In genomic region chr17:39848600-39848999, GRCh38 we compare ENCODE assay signal across 1 cellular context.
TF ChIP-seq lines count a peak whose summit lies in the region.

No MANE protein-coding gene starts in this region.

TF ChIP-seq in HepG2, 621 proteins besides CTCF, POLR2A, EP300 and RAD21:
- TF ChIP-seq SETDB1 (CRISPR knock-in tag; IDR thresholded peaks at IDR 0.05; ENCODE audit: borderline replicate concordance) (no peak), ARHGAP35 (CRISPR knock-in tag; IDR thresholded peaks at IDR 0.05; ENCODE audit: borderline replicate concordance) (no peak), ZNF556 (CRISPR knock-in tag; IDR thresholded peaks at IDR 0.05; ENCODE audit: borderline replicate concordance) (no peak), POLR2AphosphoS5 (IDR thresholded peaks at IDR 0.05; ENCODE audit: low read depth, low read length) (no peak), BRD4 (CRISPR knock-in tag; IDR thresholded peaks at IDR 0.05) (no peak), ZNF276 (CRISPR knock-in tag; IDR thresholded peaks at IDR 0.05; ENCODE audit: low read depth) (no peak), KDM5B (CRISPR knock-in tag; IDR thresholded peaks at IDR 0.05; ENCODE audit: borderline replicate concordance) (no peak), IKZF1 (IDR thresholded peaks at IDR 0.05) (no peak), SSRP1 (CRISPR knock-in tag; IDR thresholded peaks at IDR 0.05) (no peak), ZNF232 (CRISPR knock-in tag; IDR thresholded peaks at IDR 0.05; ENCODE audit: borderline replicate concordance) (no peak), PAX8 (CRISPR knock-in tag; IDR thresholded peaks at IDR 0.05; ENCODE audit: borderline replicate concordance) (no peak), ZNF639 (CRISPR knock-in tag; conservative IDR thresholded peaks at IDR 0.05) (no peak), E2F1 (CRISPR knock-in tag; IDR thresholded peaks at IDR 0.05) (no peak), ARNT (IDR thresholded peaks at IDR 0.05) (no peak), ZNF687 (CRISPR knock-in tag; IDR thresholded peaks at IDR 0.05) (no peak)
- TF ChIP-seq, protein P1, sequence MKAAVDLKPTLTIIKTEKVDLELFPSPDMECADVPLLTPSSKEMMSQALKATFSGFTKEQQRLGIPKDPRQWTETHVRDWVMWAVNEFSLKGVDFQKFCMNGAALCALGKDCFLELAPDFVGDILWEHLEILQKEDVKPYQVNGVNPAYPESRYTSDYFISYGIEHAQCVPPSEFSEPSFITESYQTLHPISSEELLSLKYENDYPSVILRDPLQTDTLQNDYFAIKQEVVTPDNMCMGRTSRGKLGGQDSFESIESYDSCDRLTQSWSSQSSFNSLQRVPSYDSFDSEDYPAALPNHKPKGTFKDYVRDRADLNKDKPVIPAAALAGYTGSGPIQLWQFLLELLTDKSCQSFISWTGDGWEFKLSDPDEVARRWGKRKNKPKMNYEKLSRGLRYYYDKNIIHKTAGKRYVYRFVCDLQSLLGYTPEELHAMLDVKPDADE (CRISPR knock-in tag; IDR thresholded peaks at IDR 0.05): no peak
TF ChIP-seq in HepG2: peak in this region for 0.
